In the genomic region with DNA sequence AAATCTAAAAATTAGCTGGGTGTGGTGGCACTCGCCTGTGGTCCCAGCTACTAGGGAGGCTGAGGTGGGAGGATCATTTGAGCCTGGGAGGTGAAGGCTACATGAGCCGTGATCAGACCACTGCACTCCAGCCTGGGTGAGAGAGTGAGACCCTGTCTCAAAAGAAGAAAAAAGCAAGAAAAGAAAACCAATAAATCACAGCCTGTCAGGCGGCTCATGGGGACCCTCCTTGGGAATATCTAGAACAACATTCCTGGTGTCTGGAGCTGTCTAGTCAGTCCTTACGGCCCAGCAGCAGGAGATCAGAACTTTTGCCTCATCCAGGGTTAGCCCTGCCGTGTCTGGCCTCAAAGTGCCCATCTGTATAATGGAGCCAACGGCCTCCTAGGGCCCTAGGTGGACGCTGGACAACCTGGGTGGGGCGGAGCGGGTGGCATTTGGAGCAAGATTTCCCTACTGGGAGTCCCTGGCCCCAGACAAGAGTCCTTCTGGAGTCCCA, we compare ENCODE assay signal across 10 cellular contexts. TPM values are rescaled to one million over a fixed set of nuclear protein-coding genes. Genes with fewer than 3 reads are reported as not detected.
DNase-seq lines count a peak whose midpoint lies in the region; ATAC-seq and TF ChIP-seq lines count a peak whose summit lies in the region.
"Had no signal": no experiment of that assay in that cellular context is flagged by ENCODE, and none has a peak within 500 bp of the region (broad histone marks: within the 10 kb centered on the region; RNA-seq: fewer than 3 reads in every experiment).

No MANE protein-coding gene starts in this region.

- H3K36me3 ChIP-seq in ascending aorta (no peaks in the 10 kb centered on the region), mesendoderm (ENCODE audit: control insufficient read depth, insufficient read depth, low read length) (no peaks in the 10 kb centered on the region), tibial artery (no peaks in the 10 kb centered on the region)

- H3K4me1 Mint-ChIP-seq in activated CD4-positive, alpha-beta memory T cell treated with anti-CD3 and anti-CD28 coated beads for 36 hours (ENCODE audit: low read depth) = peaks cover 34% of the 10 kb centered on the region
- H3K4me1 Mint-ChIP-seq in activated CD4-positive, alpha-beta memory T cell treated with anti-CD3 and anti-CD28 coated beads, Interleukin-2, amount 10 ng/mL, durations not matched to agents 7 days and 5 days = peaks cover 38% of the 10 kb centered on the region

- intact Hi-C loops in activated CD4-positive, alpha-beta memory T cell treated with anti-CD3 and anti-CD28 coated beads for 36 hours (cut with micrococcal nuclease) = no loop called here
- intact Hi-C loops in ascending aorta (cut with DNase I) (no loop called here), tibial artery (cut with DNase I; ENCODE audit: low total_unique reads) (no loop called here)

- no peak overlapping the region for H2AK5ac ChIP-seq in mesendoderm (ENCODE audit: low read length)

- CTCF ChIA-PET in activated CD4-positive, alpha-beta memory T cell treated with anti-CD3 and anti-CD28 coated beads for 36 hours (lab: Charles Lee) = interaction anchor here (0.6 to 1.7 kb wide), 3 partner anchors 59 to 91 kb away, joined by 4 to 8 read pairs (median 5); no protein-coding TSS in a partner anchor
- CTCF ChIA-PET in activated CD4-positive, alpha-beta memory T cell treated with anti-CD3 and anti-CD28 coated beads, Interleukin-2, amount 10 ng/mL, durations not matched to agents 7 days and 5 days (lab: Charles Lee) = no interaction called here

- H3K23ac ChIP-seq in mesendoderm (ENCODE audit: low read length) = no peak overlapping the region

- no peak for ATAC-seq in GM19452 (IDR thresholded peaks at IDR 0.05; ENCODE audit: unreplicated experiment)

- H3K27ac Mint-ChIP-seq in activated CD4-positive, alpha-beta memory T cell treated with anti-CD3 and anti-CD28 coated beads for 36 hours = peak overlapping the region; percentile 38
- no peak overlapping the region for H3K27ac Mint-ChIP-seq in activated CD4-positive, alpha-beta memory T cell treated with anti-CD3 and anti-CD28 coated beads, Interleukin-2, amount 10 ng/mL, durations not matched to agents 7 days and 5 days

- H3K9me3 ChIP-seq in ascending aorta = no peaks in the 10 kb centered on the region
- H3K9me3 ChIP-seq in tibial artery = no peaks in the 10 kb centered on the region

- no peak overlapping the region for H2BK15ac ChIP-seq in mesendoderm (replicated peaks; ENCODE audit: low read depth)

- H3K18ac ChIP-seq in mesendoderm (ENCODE audit: low read length) = peak overlapping the region; percentile 86

- no peaks in the 10 kb centered on the region for H3K27me3 Mint-ChIP-seq in activated CD4-positive, alpha-beta memory T cell treated with anti-CD3 and anti-CD28 coated beads for 36 hours
- peaks cover 9% of the 10 kb centered on the region for H3K27me3 Mint-ChIP-seq in activated CD4-positive, alpha-beta memory T cell treated with anti-CD3 and anti-CD28 coated beads, Interleukin-2, amount 10 ng/mL, durations not matched to agents 7 days and 5 days

- no peak overlapping the region for H4K8ac ChIP-seq in mesendoderm (ENCODE audit: low read depth, low read length)

- no peak overlapping the region for H2BK120ac ChIP-seq in mesendoderm (ENCODE audit: low read depth, low read length)

- H3K4me3 ChIP-seq in ascending aorta (peak overlapping the region in 1 of 2 donors; percentile 74), mesendoderm (ENCODE audit: low read length) (no peak overlapping the region), tibial artery (peak overlapping the region; percentile 60 to 70)

- no peak overlapping the region for H4K5ac ChIP-seq in mesendoderm (ENCODE audit: low read length)

- no peak overlapping the region for H3K4me2 ChIP-seq in mesendoderm (ENCODE audit: low read length)

- TF ChIP-seq CTCF in ascending aorta (IDR thresholded peaks at IDR 0.05) (no peak), tibial artery (IDR thresholded peaks at IDR 0.05) (no peak)

- H3K4me1 ChIP-seq in ascending aorta = peaks cover 11 to 28% of the 10 kb centered on the region in 2 donors
- H3K4me1 ChIP-seq in mesendoderm (ENCODE audit: control insufficient read depth, low read depth, low read length) = peaks cover 2% of the 10 kb centered on the region
- H3K4me1 ChIP-seq in tibial artery = peaks cover 0 to 45% (median 38%) of the 10 kb centered on the region in 4 donors

- peak overlapping the region; percentile 12 for H3K4me3 Mint-ChIP-seq in activated CD4-positive, alpha-beta memory T cell treated with anti-CD3 and anti-CD28 coated beads for 36 hours
- no peak overlapping the region for H3K4me3 Mint-ChIP-seq in activated CD4-positive, alpha-beta memory T cell treated with anti-CD3 and anti-CD28 coated beads, Interleukin-2, amount 10 ng/mL, durations not matched to agents 7 days and 5 days

- H3K36me3 Mint-ChIP-seq in activated CD4-positive, alpha-beta memory T cell treated with anti-CD3 and anti-CD28 coated beads for 36 hours = no peaks in the 10 kb centered on the region
- no peaks in the 10 kb centered on the region for H3K36me3 Mint-ChIP-seq in activated CD4-positive, alpha-beta memory T cell treated with anti-CD3 and anti-CD28 coated beads, Interleukin-2, amount 10 ng/mL, durations not matched to agents 7 days and 5 days (ENCODE audit: low read depth)

- no peaks in the 10 kb centered on the region for H3K9me3 Mint-ChIP-seq in activated CD4-positive, alpha-beta memory T cell treated with anti-CD3 and anti-CD28 coated beads for 36 hours
- no peaks in the 10 kb centered on the region for H3K9me3 Mint-ChIP-seq in activated CD4-positive, alpha-beta memory T cell treated with anti-CD3 and anti-CD28 coated beads, Interleukin-2, amount 10 ng/mL, durations not matched to agents 7 days and 5 days

- H3K27ac ChIP-seq in ascending aorta = peak overlapping the region; percentile 97 to 98
- peak overlapping the region; percentile 16 for H3K27ac ChIP-seq in mesendoderm (ENCODE audit: low read depth, low read length)
- H3K27ac ChIP-seq in tibial artery = peak overlapping the region; percentile 92 to 97

- H3K27me3 ChIP-seq in ascending aorta (no peaks in the 10 kb centered on the region), mesendoderm (ENCODE audit: insufficient read depth, low read length, poor library complexity) (no peaks in the 10 kb centered on the region), tibial artery (no peaks in the 10 kb centered on the region)

- H3K9ac ChIP-seq in mesendoderm (ENCODE audit: low read length) = peak overlapping the region; percentile 72

- peaks cover 2% of the 10 kb centered on the region for H3K79me2 ChIP-seq in mesendoderm (ENCODE audit: control insufficient read depth, insufficient read depth, low read length)

- no CpG with 5 or more reads among the region's 9 CpGs for WGBS in mesendoderm (ENCODE audit: extremely low coverage, insufficient coverage, low lambda C conversion rate)

- DNase-seq in activated CD4-positive, alpha-beta memory T cell treated with anti-CD3 and anti-CD28 coated beads for 36 hours = no peak
- no peak for DNase-seq in activated CD4-positive, alpha-beta memory T cell treated with anti-CD3 and anti-CD28 coated beads, Interleukin-2, amount 10 ng/mL, durations not matched to agents 7 days and 5 days
- no peak for DNase-seq in ascending aorta (ENCODE audit: low spot score in 2 of 2)
- peak; percentile 39 for DNase-seq in mesendoderm
- no peak for DNase-seq in tibial artery
- no peak for DNase-seq in activated CD8-positive, alpha-beta memory T cell treated with anti-CD3 and anti-CD28 coated beads, Interleukin-2, amount 50 U/mL, for 48 hours
- DNase-seq in effector CD4-positive, alpha-beta T cell = no peak
- DNase-seq: stimulated activated CD4-positive, alpha-beta T cell treated with anti-CD3 and anti-CD28 coated beads, Interleukin-4, amount 100 ng/mL, for 4 hours; SW 1271 had no signal

- POLR2A ChIA-PET in activated CD4-positive, alpha-beta memory T cell treated with anti-CD3 and anti-CD28 coated beads for 36 hours (lab: Charles Lee) = no interaction called here
- POLR2A ChIA-PET in activated CD4-positive, alpha-beta memory T cell treated with anti-CD3 and anti-CD28 coated beads, Interleukin-2, amount 10 ng/mL, durations not matched to agents 7 days and 5 days (lab: Charles Lee) = interaction anchor here (1.0 kb wide), 1 partner anchor 94 kb away, joined by 3 read pairs; no protein-coding TSS in a partner anchor

- peak overlapping the region; percentile 73 for H3K4ac ChIP-seq in mesendoderm (ENCODE audit: low read depth, low read length)

- no peak overlapping the region for H3K56ac ChIP-seq in mesendoderm (ENCODE audit: low read length)

- H3K79me1 ChIP-seq in mesendoderm (ENCODE audit: low read length) = peaks cover 6% of the 10 kb centered on the region

- no peak overlapping the region for H2BK5ac ChIP-seq in mesendoderm (ENCODE audit: low read length)

RNA-seq across cellular contexts. Expression of a gene that starts 23.9 kb away (rescaled TPM):
- 1,000 to 10,000 TPM; 9,547 to 9,912 TPM for total RNA-seq in activated CD4-positive, alpha-beta memory T cell treated with anti-CD3 and anti-CD28 coated beads for 36 hours
- over 10,000 TPM; 11,429 to 11,435 TPM for total RNA-seq in activated CD4-positive, alpha-beta memory T cell treated with anti-CD3 and anti-CD28 coated beads, Interleukin-2, amount 10 ng/mL, durations not matched to agents 7 days and 5 days
- total RNA-seq in ascending aorta = 9,307 TPM
- 13,565 TPM for polyA plus RNA-seq in mesendoderm (2013, experiment 1 of 2)
- 13,705 TPM for polyA plus RNA-seq in mesendoderm (2013, experiment 2 of 2)

RNA-seq across cellular contexts. Expression of a gene that starts 38.3 kb away (rescaled TPM):
- total RNA-seq in activated CD4-positive, alpha-beta memory T cell treated with anti-CD3 and anti-CD28 coated beads for 36 hours = 10 to 100 TPM in 1 of 2 experiments, 1 to 10 TPM in 1; 9.2 to 10.9 TPM
- total RNA-seq in activated CD4-positive, alpha-beta memory T cell treated with anti-CD3 and anti-CD28 coated beads, Interleukin-2, amount 10 ng/mL, durations not matched to agents 7 days and 5 days = 10 to 100 TPM in 1 of 2 experiments, 1 to 10 TPM in 1; 9.7 to 11.1 TPM
- 129 TPM for total RNA-seq in ascending aorta
- polyA plus RNA-seq in mesendoderm (2013, experiment 1 of 2) = 429 TPM
- polyA plus RNA-seq in mesendoderm (2013, experiment 2 of 2) = 421 TPM

RNA-seq across cellular contexts. Expression of a gene that starts 40.7 kb away (rescaled TPM):
- 1 to 10 TPM; 8.1 to 8.2 TPM for total RNA-seq in activated CD4-positive, alpha-beta memory T cell treated with anti-CD3 and anti-CD28 coated beads for 36 hours
- 10 to 100 TPM in 1 of 2 experiments, 1 to 10 TPM in 1; 9.4 to 10.1 TPM for total RNA-seq in activated CD4-positive, alpha-beta memory T cell treated with anti-CD3 and anti-CD28 coated beads, Interleukin-2, amount 10 ng/mL, durations not matched to agents 7 days and 5 days
- 31.7 TPM for total RNA-seq in ascending aorta
- polyA plus RNA-seq in mesendoderm (2013, experiment 1 of 2) = 7.9 TPM
- 7.9 TPM for polyA plus RNA-seq in mesendoderm (2013, experiment 2 of 2)

Comparison
In these comparisons a context has a peak if more than half of its experiments do, and no peak if none do; other contexts are left out.
1. H3K27ac ChIP-seq: peak in every context shown above with its lines; median percentile 98 in ascending aorta; 94 in tibial artery; 16 in mesendoderm.
2. RNA of a gene that starts 38.3 kb away (total RNA-seq): 129 TPM in ascending aorta (single experiment); 9.7 to 11.1 TPM in activated CD4-positive, alpha-beta memory T cell treated with anti-CD3 and anti-CD28 coated beads, Interleukin-2, amount 10 ng/mL, durations not matched to agents 7 days and 5 days and 9.2 to 10.9 TPM in activated CD4-positive, alpha-beta memory T cell treated with anti-CD3 and anti-CD28 coated beads for 36 hours; every median in the first group is over 10 times any median in the second.